ENCODE assay signal across 7 cellular contexts in the genomic region with DNA sequence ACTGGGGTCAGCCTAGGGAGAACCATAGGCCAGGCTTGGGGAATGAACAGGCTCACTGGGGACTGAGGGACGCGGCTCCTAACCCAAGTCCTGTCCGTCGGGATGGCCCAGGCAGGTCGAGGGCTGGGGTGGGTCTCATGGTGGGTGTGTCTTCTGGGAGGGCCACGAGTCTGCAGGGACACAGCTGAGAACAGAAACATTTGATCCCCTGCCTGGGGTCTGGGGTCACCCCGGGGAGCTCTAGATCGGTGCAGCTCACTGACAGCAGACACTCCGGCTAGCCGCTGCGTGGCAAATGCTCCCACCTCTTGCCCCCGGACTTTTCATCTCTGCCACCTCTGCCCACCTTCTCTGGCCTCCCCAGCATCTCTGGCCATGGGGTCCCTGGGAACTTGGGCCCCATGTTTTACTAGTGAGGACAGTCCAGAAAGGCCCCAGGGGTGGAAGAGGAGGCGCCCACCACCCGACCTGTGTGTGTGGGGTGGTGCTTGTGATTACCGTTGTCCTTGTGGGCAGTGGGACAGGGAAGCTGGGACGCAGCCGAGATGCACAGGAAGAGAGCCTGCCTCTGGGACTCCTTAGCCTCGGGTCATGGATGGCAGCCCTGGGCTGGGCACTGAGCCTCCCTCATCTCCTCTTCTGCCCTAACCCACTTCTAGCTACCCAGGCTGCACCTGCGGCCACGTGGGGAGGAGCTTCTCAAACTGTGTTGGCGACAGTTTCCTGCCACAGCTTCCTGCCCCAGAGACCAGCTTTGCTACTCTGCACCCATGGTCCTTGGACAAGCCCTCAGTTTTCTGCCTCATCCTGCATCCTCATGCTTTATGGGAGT. TPM values are rescaled to one million over a fixed set of nuclear protein-coding genes. Genes with fewer than 3 reads are reported as not detected.
DNase-seq lines count a peak whose midpoint lies in the region; ATAC-seq and TF ChIP-seq lines count a peak whose summit lies in the region.

No MANE protein-coding gene starts in this region.

- ATAC-seq in HG02678 (IDR thresholded peaks at IDR 0.05; ENCODE audit: unreplicated experiment) (peak; percentile 84), esophagus mucosa (peak; percentile 33), GM21528 (IDR thresholded peaks at IDR 0.05; ENCODE audit: low FRiP score, unreplicated experiment) (no peak)
- ATAC-seq in activated CD4-positive, CD25-positive, alpha-beta regulatory T cell treated with anti-CD3 and anti-CD28 coated beads, Interleukin-2, amount 50 U/mL, for 24 hours, result peak; percentile 67 to 79
- peak; percentile 70 for ATAC-seq in stimulated activated naive CD8-positive, alpha-beta T cell treated with anti-CD3 and anti-CD28 coated beads, Interleukin-15, Interleukin-2, amounts not matched to agents 100 U/mL and 50 U/mL, for 24 hours

- DNase-seq in stimulated activated naive CD8-positive, alpha-beta T cell treated with anti-CD3 and anti-CD28 coated beads, Interleukin-15, Interleukin-2, amounts not matched to agents 100 U/mL and 50 U/mL, for 24 hours, result peak; percentile 79
- DNase-seq in NCI-H345 treated with DMSO at 0.1 percent for 48 hours (lab: John Stamatoyannopoulos, UW; ENCODE audit: unreplicated experiment) (no peak), HEK293T (ENCODE audit: extremely low spot score) (no peak)

- CTCF ChIA-PET in HEK293T (lab: Yijun Ruan, JAX), result interaction anchor here (0.6 to 1.0 kb wide), 3 partner anchors 8 to 128 kb away, joined by 3 to 4 read pairs (median 3); no protein-coding TSS in a partner anchor

- POLR2A ChIA-PET in HEK293T (lab: Yijun Ruan, JAX), result interaction anchor here (0.8 to 0.9 kb wide), 2 partner anchors 8 to 72 kb away, joined by 3 read pairs; a partner anchor contains a TSS

TF ChIP-seq in HEK293T, 16 proteins besides CTCF, POLR2A, EP300 and RAD21:
- TF ChIP-seq FOXM1 (IDR thresholded peaks at IDR 0.05; ENCODE audit: borderline replicate concordance) (no peak), ELF4 (IDR thresholded peaks at IDR 0.05) (no peak), SUZ12 (IDR thresholded peaks at IDR 0.05) (no peak), SP1 (IDR thresholded peaks at IDR 0.05) (no peak), FOXK2 (IDR thresholded peaks at IDR 0.05) (no peak), BHLHE40 (IDR thresholded peaks at IDR 0.05; ENCODE audit: borderline replicate concordance) (no peak), ZNF384 (IDR thresholded peaks at IDR 0.05) (no peak), ARNT (IDR thresholded peaks at IDR 0.05) (no peak), L3MBTL2 (conservative IDR thresholded peaks at IDR 0.05) (no peak), FOXA1 (IDR thresholded peaks at IDR 0.05) (no peak), NFRKB (IDR thresholded peaks at IDR 0.05) (no peak), TARDBP (IDR thresholded peaks at IDR 0.05) (no peak), HDGF (IDR thresholded peaks at IDR 0.05; ENCODE audit: borderline replicate concordance) (no peak), CTBP1 (IDR thresholded peaks at IDR 0.05; ENCODE audit: borderline replicate concordance) (no peak)
- TF ChIP-seq, protein P1, sequence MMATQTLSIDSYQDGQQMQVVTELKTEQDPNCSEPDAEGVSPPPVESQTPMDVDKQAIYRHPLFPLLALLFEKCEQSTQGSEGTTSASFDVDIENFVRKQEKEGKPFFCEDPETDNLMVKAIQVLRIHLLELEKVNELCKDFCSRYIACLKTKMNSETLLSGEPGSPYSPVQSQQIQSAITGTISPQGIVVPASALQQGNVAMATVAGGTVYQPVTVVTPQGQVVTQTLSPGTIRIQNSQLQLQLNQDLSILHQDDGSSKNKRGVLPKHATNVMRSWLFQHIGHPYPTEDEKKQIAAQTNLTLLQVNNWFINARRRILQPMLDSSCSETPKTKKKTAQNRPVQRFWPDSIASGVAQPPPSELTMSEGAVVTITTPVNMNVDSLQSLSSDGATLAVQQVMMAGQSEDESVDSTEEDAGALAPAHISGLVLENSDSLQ (IDR thresholded peaks at IDR 0.05), result no peak
TF ChIP-seq in HEK293T: peak in this region for 0.

RNA-seq across cellular contexts. Expression of a gene that starts 4.9 kb away (rescaled TPM):
- 0.76 TPM for total RNA-seq in esophagus mucosa

RNA-seq across cellular contexts. Expression of a gene that starts 48.8 kb away (rescaled TPM):
- total RNA-seq in esophagus mucosa, result 1.7 TPM

RNA-seq across cellular contexts. Expression of a gene that starts 54.4 kb away (rescaled TPM):
- 40.3 TPM for total RNA-seq in esophagus mucosa
